ENCODE assay signal across 1 cellular context in the genomic region with DNA sequence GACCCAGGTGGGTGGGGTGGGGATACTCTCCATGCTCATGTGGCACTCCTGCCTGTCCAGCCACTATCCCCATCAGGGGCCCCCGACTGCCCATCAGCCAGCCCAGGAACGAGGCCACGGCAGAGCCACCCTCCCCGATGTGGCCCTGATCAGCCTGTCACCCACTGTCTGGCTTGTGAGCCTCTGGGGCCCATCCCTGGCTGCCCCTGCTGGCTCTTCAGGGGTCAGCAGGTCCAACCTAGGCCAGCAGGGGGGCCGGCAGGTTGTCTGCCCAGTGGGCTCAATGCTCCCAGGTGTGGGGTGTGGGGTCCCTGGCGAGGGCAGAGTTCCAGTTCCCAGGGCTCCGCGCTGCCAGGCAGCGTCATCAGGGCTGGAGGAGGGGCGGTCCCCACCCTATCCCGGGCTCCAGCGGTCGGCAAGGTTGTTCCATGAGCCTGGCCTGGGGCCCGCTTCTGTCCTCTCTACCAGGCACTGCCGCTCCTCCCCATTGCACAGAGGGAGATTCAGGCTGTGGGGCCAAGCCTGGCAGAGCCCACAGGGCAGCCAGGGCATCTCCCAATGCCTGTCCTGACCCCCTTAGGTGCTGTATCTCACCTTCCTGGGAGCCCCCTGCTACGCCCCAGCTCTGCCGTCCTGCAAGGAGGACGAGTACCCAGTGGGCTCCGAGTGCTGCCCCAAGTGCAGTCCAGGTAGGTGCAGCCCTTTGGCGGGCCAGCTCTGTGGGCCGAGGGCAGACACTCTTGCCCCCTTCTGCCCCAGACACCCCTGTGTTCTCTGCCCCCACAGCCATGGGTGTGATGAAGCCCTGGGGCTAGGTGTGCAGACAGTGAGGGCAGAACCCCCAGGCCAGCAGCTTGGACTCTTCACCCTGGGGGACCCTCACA.
TF ChIP-seq lines count a peak whose summit lies in the region.

No MANE protein-coding gene starts in this region.

TF ChIP-seq in HepG2, 621 proteins besides CTCF, POLR2A, EP300 and RAD21 (continues in another document):
- TF ChIP-seq MAF1 (CRISPR knock-in tag; IDR thresholded peaks at IDR 0.05; ENCODE audit: borderline replicate concordance) = no peak
- TF ChIP-seq ZNF160 (CRISPR knock-in tag; IDR thresholded peaks at IDR 0.05) = 0 out of 2 replicates have a peak, but pooled peaks have one; percentile 1
- TF ChIP-seq, protein P1, sequence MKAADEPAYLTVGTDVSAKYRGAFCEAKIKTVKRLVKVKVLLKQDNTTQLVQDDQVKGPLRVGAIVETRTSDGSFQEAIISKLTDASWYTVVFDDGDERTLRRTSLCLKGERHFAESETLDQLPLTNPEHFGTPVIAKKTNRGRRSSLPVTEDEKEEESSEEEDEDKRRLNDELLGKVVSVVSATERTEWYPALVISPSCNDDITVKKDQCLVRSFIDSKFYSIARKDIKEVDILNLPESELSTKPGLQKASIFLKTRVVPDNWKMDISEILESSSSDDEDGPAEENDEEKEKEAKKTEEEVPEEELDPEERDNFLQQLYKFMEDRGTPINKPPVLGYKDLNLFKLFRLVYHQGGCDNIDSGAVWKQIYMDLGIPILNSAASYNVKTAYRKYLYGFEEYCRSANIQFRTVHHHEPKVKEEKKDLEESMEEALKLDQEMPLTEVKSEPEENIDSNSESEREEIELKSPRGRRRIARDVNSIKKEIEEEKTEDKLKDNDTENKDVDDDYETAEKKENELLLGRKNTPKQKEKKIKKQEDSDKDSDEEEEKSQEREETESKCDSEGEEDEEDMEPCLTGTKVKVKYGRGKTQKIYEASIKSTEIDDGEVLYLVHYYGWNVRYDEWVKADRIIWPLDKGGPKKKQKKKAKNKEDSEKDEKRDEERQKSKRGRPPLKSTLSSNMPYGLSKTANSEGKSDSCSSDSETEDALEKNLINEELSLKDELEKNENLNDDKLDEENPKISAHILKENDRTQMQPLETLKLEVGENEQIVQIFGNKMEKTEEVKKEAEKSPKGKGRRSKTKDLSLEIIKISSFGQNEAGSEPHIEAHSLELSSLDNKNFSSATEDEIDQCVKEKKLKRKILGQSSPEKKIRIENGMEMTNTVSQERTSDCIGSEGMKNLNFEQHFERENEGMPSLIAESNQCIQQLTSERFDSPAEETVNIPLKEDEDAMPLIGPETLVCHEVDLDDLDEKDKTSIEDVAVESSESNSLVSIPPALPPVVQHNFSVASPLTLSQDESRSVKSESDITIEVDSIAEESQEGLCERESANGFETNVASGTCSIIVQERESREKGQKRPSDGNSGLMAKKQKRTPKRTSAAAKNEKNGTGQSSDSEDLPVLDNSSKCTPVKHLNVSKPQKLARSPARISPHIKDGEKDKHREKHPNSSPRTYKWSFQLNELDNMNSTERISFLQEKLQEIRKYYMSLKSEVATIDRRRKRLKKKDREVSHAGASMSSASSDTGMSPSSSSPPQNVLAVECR (CRISPR knock-in tag; IDR thresholded peaks at IDR 0.05; ENCODE audit: borderline replicate concordance) = peak; percentile 41; the same call in 1 of the 2 replicates
- TF ChIP-seq ZNF446 (CRISPR knock-in tag; IDR thresholded peaks at IDR 0.05) = 0 out of 2 replicates have a peak, but pooled peaks have one; percentile 24
- TF ChIP-seq, protein P2, sequence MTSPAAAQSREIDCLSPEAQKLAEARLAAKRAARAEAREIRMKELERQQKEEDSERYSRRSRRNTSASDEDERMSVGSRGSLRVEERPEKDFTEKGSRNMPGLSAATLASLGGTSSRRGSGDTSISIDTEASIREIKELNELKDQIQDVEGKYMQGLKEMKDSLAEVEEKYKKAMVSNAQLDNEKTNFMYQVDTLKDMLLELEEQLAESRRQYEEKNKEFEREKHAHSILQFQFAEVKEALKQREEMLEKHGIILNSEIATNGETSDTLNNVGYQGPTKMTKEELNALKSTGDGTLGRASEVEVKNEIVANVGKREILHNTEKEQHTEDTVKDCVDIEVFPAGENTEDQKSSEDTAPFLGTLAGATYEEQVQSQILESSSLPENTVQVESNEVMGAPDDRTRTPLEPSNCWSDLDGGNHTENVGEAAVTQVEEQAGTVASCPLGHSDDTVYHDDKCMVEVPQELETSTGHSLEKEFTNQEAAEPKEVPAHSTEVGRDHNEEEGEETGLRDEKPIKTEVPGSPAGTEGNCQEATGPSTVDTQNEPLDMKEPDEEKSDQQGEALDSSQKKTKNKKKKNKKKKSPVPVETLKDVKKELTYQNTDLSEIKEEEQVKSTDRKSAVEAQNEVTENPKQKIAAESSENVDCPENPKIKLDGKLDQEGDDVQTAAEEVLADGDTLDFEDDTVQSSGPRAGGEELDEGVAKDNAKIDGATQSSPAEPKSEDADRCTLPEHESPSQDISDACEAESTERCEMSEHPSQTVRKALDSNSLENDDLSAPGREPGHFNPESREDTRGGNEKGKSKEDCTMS (CRISPR knock-in tag; conservative IDR thresholded peaks at IDR 0.05) = no peak
- no peak for TF ChIP-seq RORA (CRISPR knock-in tag; IDR thresholded peaks at IDR 0.05)
- TF ChIP-seq NFRKB (IDR thresholded peaks at IDR 0.05) = no peak
- no peak for TF ChIP-seq GATAD1 (CRISPR knock-in tag; IDR thresholded peaks at IDR 0.05)
- no peak for TF ChIP-seq NFE2L1 (CRISPR knock-in tag; IDR thresholded peaks at IDR 0.05; ENCODE audit: borderline replicate concordance)
- TF ChIP-seq, protein P3, sequence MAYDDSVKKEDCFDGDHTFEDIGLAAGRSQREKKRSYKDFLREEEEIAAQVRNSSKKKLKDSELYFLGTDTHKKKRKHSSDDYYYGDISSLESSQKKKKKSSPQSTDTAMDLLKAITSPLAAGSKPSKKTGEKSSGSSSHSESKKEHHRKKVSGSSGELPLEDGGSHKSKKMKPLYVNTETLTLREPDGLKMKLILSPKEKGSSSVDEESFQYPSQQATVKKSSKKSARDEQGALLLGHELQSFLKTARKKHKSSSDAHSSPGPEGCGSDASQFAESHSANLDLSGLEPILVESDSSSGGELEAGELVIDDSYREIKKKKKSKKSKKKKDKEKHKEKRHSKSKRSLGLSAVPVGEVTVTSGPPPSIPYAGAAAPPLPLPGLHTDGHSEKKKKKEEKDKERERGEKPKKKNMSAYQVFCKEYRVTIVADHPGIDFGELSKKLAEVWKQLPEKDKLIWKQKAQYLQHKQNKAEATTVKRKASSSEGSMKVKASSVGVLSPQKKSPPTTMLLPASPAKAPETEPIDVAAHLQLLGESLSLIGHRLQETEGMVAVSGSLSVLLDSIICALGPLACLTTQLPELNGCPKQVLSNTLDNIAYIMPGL (CRISPR knock-in tag; IDR thresholded peaks at IDR 0.05; ENCODE audit: borderline replicate concordance in 1 of 2, low read depth in 1 of 2) = peak; percentile 14 to 45; a peak in 2 of 4 replicates
- peak; percentile 26; the same call in 1 of the 2 replicates for TF ChIP-seq ZBTB38 (CRISPR knock-in tag; IDR thresholded peaks at IDR 0.05)
- 0 out of 2 replicates have a peak, but pooled peaks have one; percentile 66 for TF ChIP-seq ZNF589 (CRISPR knock-in tag; conservative IDR thresholded peaks at IDR 0.05)
- TF ChIP-seq NR2C2 (CRISPR knock-in tag; IDR thresholded peaks at IDR 0.05; ENCODE audit: borderline replicate concordance) = 0 out of 2 replicates have a peak, but pooled peaks have one; percentile 2
- no peak for TF ChIP-seq TGIF2 (CRISPR knock-in tag; IDR thresholded peaks at IDR 0.05)
- TF ChIP-seq, protein P4, sequence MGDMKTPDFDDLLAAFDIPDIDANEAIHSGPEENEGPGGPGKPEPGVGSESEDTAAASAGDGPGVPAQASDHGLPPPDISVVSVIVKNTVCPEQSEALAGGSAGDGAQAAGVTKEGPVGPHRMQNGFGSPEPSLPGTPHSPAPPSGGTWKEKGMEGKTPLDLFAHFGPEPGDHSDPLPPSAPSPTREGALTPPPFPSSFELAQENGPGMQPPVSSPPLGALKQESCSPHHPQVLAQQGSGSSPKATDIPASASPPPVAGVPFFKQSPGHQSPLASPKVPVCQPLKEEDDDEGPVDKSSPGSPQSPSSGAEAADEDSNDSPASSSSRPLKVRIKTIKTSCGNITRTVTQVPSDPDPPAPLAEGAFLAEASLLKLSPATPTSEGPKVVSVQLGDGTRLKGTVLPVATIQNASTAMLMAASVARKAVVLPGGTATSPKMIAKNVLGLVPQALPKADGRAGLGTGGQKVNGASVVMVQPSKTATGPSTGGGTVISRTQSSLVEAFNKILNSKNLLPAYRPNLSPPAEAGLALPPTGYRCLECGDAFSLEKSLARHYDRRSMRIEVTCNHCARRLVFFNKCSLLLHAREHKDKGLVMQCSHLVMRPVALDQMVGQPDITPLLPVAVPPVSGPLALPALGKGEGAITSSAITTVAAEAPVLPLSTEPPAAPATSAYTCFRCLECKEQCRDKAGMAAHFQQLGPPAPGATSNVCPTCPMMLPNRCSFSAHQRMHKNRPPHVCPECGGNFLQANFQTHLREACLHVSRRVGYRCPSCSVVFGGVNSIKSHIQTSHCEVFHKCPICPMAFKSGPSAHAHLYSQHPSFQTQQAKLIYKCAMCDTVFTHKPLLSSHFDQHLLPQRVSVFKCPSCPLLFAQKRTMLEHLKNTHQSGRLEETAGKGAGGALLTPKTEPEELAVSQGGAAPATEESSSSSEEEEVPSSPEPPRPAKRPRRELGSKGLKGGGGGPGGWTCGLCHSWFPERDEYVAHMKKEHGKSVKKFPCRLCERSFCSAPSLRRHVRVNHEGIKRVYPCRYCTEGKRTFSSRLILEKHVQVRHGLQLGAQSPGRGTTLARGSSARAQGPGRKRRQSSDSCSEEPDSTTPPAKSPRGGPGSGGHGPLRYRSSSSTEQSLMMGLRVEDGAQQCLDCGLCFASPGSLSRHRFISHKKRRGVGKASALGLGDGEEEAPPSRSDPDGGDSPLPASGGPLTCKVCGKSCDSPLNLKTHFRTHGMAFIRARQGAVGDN (CRISPR knock-in tag; IDR thresholded peaks at IDR 0.05) = peak; percentile 61
- TF ChIP-seq, protein P5, sequence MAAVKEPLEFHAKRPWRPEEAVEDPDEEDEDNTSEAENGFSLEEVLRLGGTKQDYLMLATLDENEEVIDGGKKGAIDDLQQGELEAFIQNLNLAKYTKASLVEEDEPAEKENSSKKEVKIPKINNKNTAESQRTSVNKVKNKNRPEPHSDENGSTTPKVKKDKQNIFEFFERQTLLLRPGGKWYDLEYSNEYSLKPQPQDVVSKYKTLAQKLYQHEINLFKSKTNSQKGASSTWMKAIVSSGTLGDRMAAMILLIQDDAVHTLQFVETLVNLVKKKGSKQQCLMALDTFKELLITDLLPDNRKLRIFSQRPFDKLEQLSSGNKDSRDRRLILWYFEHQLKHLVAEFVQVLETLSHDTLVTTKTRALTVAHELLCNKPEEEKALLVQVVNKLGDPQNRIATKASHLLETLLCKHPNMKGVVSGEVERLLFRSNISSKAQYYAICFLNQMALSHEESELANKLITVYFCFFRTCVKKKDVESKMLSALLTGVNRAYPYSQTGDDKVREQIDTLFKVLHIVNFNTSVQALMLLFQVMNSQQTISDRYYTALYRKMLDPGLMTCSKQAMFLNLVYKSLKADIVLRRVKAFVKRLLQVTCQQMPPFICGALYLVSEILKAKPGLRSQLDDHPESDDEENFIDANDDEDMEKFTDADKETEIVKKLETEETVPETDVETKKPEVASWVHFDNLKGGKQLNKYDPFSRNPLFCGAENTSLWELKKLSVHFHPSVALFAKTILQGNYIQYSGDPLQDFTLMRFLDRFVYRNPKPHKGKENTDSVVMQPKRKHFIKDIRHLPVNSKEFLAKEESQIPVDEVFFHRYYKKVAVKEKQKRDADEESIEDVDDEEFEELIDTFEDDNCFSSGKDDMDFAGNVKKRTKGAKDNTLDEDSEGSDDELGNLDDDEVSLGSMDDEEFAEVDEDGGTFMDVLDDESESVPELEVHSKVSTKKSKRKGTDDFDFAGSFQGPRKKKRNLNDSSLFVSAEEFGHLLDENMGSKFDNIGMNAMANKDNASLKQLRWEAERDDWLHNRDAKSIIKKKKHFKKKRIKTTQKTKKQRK (IDR thresholded peaks at IDR 0.05; ENCODE audit: low read length) = no peak
- TF ChIP-seq, protein P6, sequence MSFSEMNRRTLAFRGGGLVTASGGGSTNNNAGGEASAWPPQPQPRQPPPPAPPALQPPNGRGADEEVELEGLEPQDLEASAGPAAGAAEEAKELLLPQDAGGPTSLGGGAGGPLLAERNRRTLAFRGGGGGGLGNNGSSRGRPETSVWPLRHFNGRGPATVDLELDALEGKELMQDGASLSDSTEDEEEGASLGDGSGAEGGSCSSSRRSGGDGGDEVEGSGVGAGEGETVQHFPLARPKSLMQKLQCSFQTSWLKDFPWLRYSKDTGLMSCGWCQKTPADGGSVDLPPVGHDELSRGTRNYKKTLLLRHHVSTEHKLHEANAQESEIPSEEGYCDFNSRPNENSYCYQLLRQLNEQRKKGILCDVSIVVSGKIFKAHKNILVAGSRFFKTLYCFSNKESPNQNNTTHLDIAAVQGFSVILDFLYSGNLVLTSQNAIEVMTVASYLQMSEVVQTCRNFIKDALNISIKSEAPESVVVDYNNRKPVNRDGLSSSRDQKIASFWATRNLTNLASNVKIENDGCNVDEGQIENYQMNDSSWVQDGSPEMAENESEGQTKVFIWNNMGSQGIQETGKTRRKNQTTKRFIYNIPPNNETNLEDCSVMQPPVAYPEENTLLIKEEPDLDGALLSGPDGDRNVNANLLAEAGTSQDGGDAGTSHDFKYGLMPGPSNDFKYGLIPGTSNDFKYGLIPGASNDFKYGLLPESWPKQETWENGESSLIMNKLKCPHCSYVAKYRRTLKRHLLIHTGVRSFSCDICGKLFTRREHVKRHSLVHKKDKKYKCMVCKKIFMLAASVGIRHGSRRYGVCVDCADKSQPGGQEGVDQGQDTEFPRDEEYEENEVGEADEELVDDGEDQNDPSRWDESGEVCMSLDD (CRISPR knock-in tag; IDR thresholded peaks at IDR 0.05; ENCODE audit: borderline replicate concordance) = 0 out of 2 replicates have a peak, but pooled peaks have one; percentile 18
- TF ChIP-seq ZFX (CRISPR knock-in tag; IDR thresholded peaks at IDR 0.05; ENCODE audit: low read depth) = peak; percentile 43
- TF ChIP-seq GABPB1 (CRISPR knock-in tag; IDR thresholded peaks at IDR 0.05) = peak; percentile 35; the same call in 1 of the 2 replicates
- TF ChIP-seq ISX (CRISPR knock-in tag; conservative IDR thresholded peaks at IDR 0.05) = no peak
- no peak for TF ChIP-seq ZSCAN25 (CRISPR knock-in tag; IDR thresholded peaks at IDR 0.05)
- TF ChIP-seq ZNF296 (CRISPR knock-in tag; conservative IDR thresholded peaks at IDR 0.05) = peak; percentile 50; the same call in 1 of the 2 replicates
- no peak for TF ChIP-seq GLI4 (CRISPR knock-in tag; IDR thresholded peaks at IDR 0.05; ENCODE audit: borderline replicate concordance)
- TF ChIP-seq ZNF143 (CRISPR knock-in tag; IDR thresholded peaks at IDR 0.05) = 0 out of 2 replicates have a peak, but pooled peaks have one; percentile 2
- TF ChIP-seq NONO (IDR thresholded peaks at IDR 0.05) = no peak
- TF ChIP-seq NONO (CRISPR knock-in tag; conservative IDR thresholded peaks at IDR 0.05) = peak; percentile 28; the same call in 1 of the 2 replicates
- TF ChIP-seq ZNF747 (CRISPR knock-in tag; IDR thresholded peaks at IDR 0.05; ENCODE audit: borderline replicate concordance) = no peak
- peak; percentile 19; the same call in 1 of the 2 replicates for TF ChIP-seq ZNF746 (CRISPR knock-in tag; IDR thresholded peaks at IDR 0.05)
- peak; percentile 98 for TF ChIP-seq ZNF543 (CRISPR knock-in tag; IDR thresholded peaks at IDR 0.05)
- TF ChIP-seq ZNF263 (CRISPR knock-in tag; IDR thresholded peaks at IDR 0.05) = no peak
- TF ChIP-seq HDAC2 (CRISPR knock-in tag; IDR thresholded peaks at IDR 0.05) = no peak
- 0 out of 2 replicates have a peak, but pooled peaks have one; percentile 7 for TF ChIP-seq ZNF501 (CRISPR knock-in tag; IDR thresholded peaks at IDR 0.05)
- TF ChIP-seq ZNF883 (CRISPR knock-in tag; IDR thresholded peaks at IDR 0.05; ENCODE audit: not compliant biosample characterization) = peak; percentile 6
- TF ChIP-seq PAWR (CRISPR knock-in tag; IDR thresholded peaks at IDR 0.05; ENCODE audit: borderline replicate concordance) = no peak
- TF ChIP-seq ZBTB7A (CRISPR knock-in tag; IDR thresholded peaks at IDR 0.05) = peak; percentile 79; the same call in 1 of the 2 replicates
- TF ChIP-seq, protein P7, sequence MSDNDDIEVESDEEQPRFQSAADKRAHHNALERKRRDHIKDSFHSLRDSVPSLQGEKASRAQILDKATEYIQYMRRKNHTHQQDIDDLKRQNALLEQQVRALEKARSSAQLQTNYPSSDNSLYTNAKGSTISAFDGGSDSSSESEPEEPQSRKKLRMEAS (IDR thresholded peaks at IDR 0.05) = peak; percentile 23; the same call in 1 of the 2 replicates
- no peak for TF ChIP-seq FOXA3 (CRISPR knock-in tag; IDR thresholded peaks at IDR 0.05)
- no peak for TF ChIP-seq ZNF530 (CRISPR knock-in tag; IDR thresholded peaks at IDR 0.05; ENCODE audit: low read depth)
